7 cellular contexts compared by ENCODE assay signal in the genomic region with DNA sequence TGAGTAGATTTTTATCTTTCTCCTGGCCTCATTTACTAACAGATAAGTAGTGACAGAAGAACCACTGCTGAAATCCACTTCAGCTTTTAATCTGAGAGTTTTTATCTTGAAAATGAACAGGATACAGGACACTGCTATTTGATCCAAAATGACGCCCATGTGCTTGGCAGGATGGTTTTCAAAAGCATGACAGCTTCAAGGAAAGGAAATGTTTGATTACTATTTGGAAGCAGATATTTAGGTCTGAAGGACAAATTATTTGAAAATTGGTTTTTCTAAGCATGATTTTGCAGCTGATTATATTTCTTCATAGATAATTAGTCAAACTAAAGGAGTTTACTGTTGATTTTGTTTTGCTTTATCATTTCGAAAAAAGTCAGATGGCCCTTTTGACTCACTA.
"Had no signal": no experiment of that assay in that cellular context is flagged by ENCODE, and none has a peak within 500 bp of the region (broad histone marks: within the 10 kb centered on the region; RNA-seq: fewer than 3 reads in every experiment).

No MANE protein-coding gene starts in this region.

- H3K9ac ChIP-seq: KMS-11 had no signal

- H3K4me3 ChIP-seq: GM23338 had no signal

- H2AFZ ChIP-seq: GM23338 had no signal

- H3K4me2 ChIP-seq: GM23338, KMS-11 had no signal

- H3K27ac ChIP-seq: HL-60, KMS-11 had no signal

- ATAC-seq: GM23338, HepG2 had no signal

- DNase-seq: H9, HCEC 1CT, KBM-7 had no signal
